Comparison of ENCODE assay signal across 20 cellular contexts in the genomic region with DNA sequence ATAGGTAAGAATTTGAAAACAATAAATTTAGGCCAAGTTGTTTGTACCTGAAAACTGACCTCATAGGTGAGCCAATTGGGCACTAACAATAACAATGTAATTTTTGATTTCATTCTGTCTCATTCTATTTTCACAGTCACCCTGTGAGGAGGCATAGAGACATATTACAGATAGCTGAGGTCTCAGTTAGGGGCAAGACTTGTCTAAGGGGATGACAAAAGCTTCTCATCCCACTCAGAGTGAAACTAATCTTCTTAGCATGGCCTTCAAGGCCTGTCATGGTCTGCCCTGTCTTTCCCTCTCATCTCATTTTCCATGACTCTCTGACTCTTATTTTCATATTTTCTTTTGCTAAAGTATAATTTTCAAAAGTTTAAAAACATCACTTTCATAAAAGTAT.
DNase-seq lines count a peak whose midpoint lies in the region; ATAC-seq and TF ChIP-seq lines count a peak whose summit lies in the region.
"Had no signal": no experiment of that assay in that cellular context is flagged by ENCODE, and none has a peak within 500 bp of the region (broad histone marks: within the 10 kb centered on the region; RNA-seq: fewer than 3 reads in every experiment).

No MANE protein-coding gene starts in this region.

- H3K27ac ChIP-seq in sigmoid colon (peak overlapping the region; percentile 75 to 82 (median 80)), tibial artery (peak overlapping the region in 1 of 2 donors; percentile 75)
- H3K27ac ChIP-seq: GM23248, KMS-11, SK-N-MC had no signal

- intact Hi-C loops in sigmoid colon (cut with DNase I) = no loop called here
- intact Hi-C loops in tibial artery (cut with DNase I; ENCODE audit: low total_unique reads) = no loop called here

- TF ChIP-seq CTCF in sigmoid colon (IDR thresholded peaks at IDR 0.05) (no peak), tibial artery (IDR thresholded peaks at IDR 0.05) (no peak)

- DNase-seq in activated naive CD4-positive, alpha-beta T cell treated with anti-CD3 and anti-CD28 coated beads, Interleukin-2, amount 50 U/mL, for 72 hours (ENCODE audit: low spot score in 2 of 2) = no peak
- no peak for DNase-seq in activated naive CD4-positive, alpha-beta T cell treated with Interleukin-2 at 50 U/mL for 16 hours
- DNase-seq in sigmoid colon (no peak), tibial artery (no peak)
- no peak for DNase-seq in activated CD4-positive, alpha-beta T cell treated with anti-CD3 and anti-CD28 coated beads for 1 hour
- DNase-seq: DND-41, GM23248, NCI-H1417, NCI-H187, NCI-H2107, NCI-H510A treated with DMSO at 0.1 percent for 48 hours, NCI-H774, SHP77 had no signal

- no peak for TF ChIP-seq EP300 in sigmoid colon (IDR thresholded peaks at IDR 0.05)

- no peaks in the 10 kb centered on the region for H3K9me3 Mint-ChIP-seq in activated naive CD4-positive, alpha-beta T cell treated with anti-CD3 and anti-CD28 coated beads, Interleukin-2, amount 50 U/mL, for 72 hours

- H3K4me3 ChIP-seq in sigmoid colon = no peak overlapping the region
- no peak overlapping the region for H3K4me3 ChIP-seq in tibial artery
- H3K4me3 ChIP-seq: GM23248, HAP-1, SK-N-MC had no signal

- no peak overlapping the region for H3K27ac Mint-ChIP-seq in activated naive CD4-positive, alpha-beta T cell treated with anti-CD3 and anti-CD28 coated beads, Interleukin-2, amount 50 U/mL, for 72 hours
- H3K27ac Mint-ChIP-seq: B cell had no signal

- H3K4me1 ChIP-seq in sigmoid colon (peaks cover 0 to 58% (median 31%) of the 10 kb centered on the region in 4 donors), tibial artery (peaks cover 0 to 57% (median 24%) of the 10 kb centered on the region in 4 donors)

- H3K9me3 ChIP-seq in sigmoid colon = no peaks in the 10 kb centered on the region
- peaks cover 0 to 4% (median 0%) of the 10 kb centered on the region in 3 donors for H3K9me3 ChIP-seq in tibial artery
- H3K9me3 ChIP-seq: HAP-1 had no signal

- no peak for TF ChIP-seq POLR2A in sigmoid colon (IDR thresholded peaks at IDR 0.05)

- H3K36me3 ChIP-seq in sigmoid colon (no peaks in the 10 kb centered on the region), tibial artery (peaks cover 0 to 8% (median 0%) of the 10 kb centered on the region in 3 donors)
- H3K36me3 ChIP-seq: HAP-1 had no signal

- ATAC-seq in activated naive CD4-positive, alpha-beta T cell treated with anti-CD3 and anti-CD28 coated beads, Interleukin-2, amount 50 U/mL, for 72 hours = peak; percentile 33 to 41
- ATAC-seq in HG03103 (IDR thresholded peaks at IDR 0.05; ENCODE audit: low read depth, unreplicated experiment) (peak; percentile 58), GM18861 (IDR thresholded peaks at IDR 0.05; ENCODE audit: unreplicated experiment) (no peak)
- ATAC-seq: HepG2 had no signal

- H3K36me3 Mint-ChIP-seq in activated naive CD4-positive, alpha-beta T cell treated with anti-CD3 and anti-CD28 coated beads, Interleukin-2, amount 50 U/mL, for 72 hours = no peaks in the 10 kb centered on the region

- H3K27me3 ChIP-seq in sigmoid colon = no peaks in the 10 kb centered on the region
- no peaks in the 10 kb centered on the region for H3K27me3 ChIP-seq in tibial artery
